8 cellular contexts compared by ENCODE assay signal in genomic region chr2:224938670-224939309, GRCh38.
A peak's percentile ranks its signal among the peaks of the same experiment; 100 is the strongest.
DNase-seq lines count a peak whose midpoint lies in the region; ATAC-seq and TF ChIP-seq lines count a peak whose summit lies in the region.

No MANE protein-coding gene starts in this region.

- H3K27me3 ChIP-seq in neuron (ENCODE audit: insufficient read depth, low read length): no peaks in the 10 kb centered on the region

- H3K4me3 ChIP-seq in neuron (ENCODE audit: low read length) (no peak overlapping the region), lower leg skin (ENCODE audit: low read depth, poor library complexity, severe bottlenecking) (no peak overlapping the region)

- H3K36me3 ChIP-seq in neuron (ENCODE audit: insufficient read depth, low read length): no peaks in the 10 kb centered on the region

- ATAC-seq in HG03432 (IDR thresholded peaks at IDR 0.05; ENCODE audit: unreplicated experiment): peak; percentile 64

- DNase-seq in activated naive CD4-positive, alpha-beta T cell treated with anti-CD3 and anti-CD28 coated beads for 36 hours: peak; percentile 53
- DNase-seq in activated naive CD4-positive, alpha-beta T cell treated with Interleukin-2 at 50 U/mL for 16 hours: no peak
- no peak for DNase-seq in GM10248 (ENCODE audit: extremely low spot score)
- no peak for DNase-seq in NK-92 (lab: John Stamatoyannopoulos, UW; ENCODE audit: unreplicated experiment)
- DNase-seq in lower leg skin (ENCODE audit: low spot score in 2 of 2): no peak

- no peaks in the 10 kb centered on the region for H3K9me3 Mint-ChIP-seq in activated naive CD4-positive, alpha-beta T cell treated with anti-CD3 and anti-CD28 coated beads for 36 hours
- H3K9me3 Mint-ChIP-seq in activated naive CD8-positive, alpha-beta T cell (ENCODE audit: low read depth): no peaks in the 10 kb centered on the region

- H3K4me1 ChIP-seq in neuron (ENCODE audit: insufficient read depth, low read length): peaks cover 26% of the 10 kb centered on the region

- POLR2A ChIA-PET in GM10248 (lab: Yijun Ruan, JAX): no interaction called here

- H3K9me3 ChIP-seq in neuron (ENCODE audit: low read length): no peaks in the 10 kb centered on the region

- 68 to 74% methylated on average over 7 of the region's 7 CpGs for WGBS in lower leg skin, 2 donors

- peak overlapping the region; percentile 89 for H3K27ac Mint-ChIP-seq in activated naive CD4-positive, alpha-beta T cell treated with anti-CD3 and anti-CD28 coated beads for 36 hours
- peak overlapping the region; percentile 94 for H3K27ac Mint-ChIP-seq in activated naive CD8-positive, alpha-beta T cell

- TF ChIP-seq CTCF in GM10248 (IDR thresholded peaks at IDR 0.05; ENCODE audit: control extremely low read depth, extremely low read depth, low read depth, missing control alignments) (no peak), lower leg skin (IDR thresholded peaks at IDR 0.05) (no peak)

- H3K27me3 Mint-ChIP-seq in activated naive CD4-positive, alpha-beta T cell treated with anti-CD3 and anti-CD28 coated beads for 36 hours (ENCODE audit: low read depth): no peaks in the 10 kb centered on the region
- H3K27me3 Mint-ChIP-seq in activated naive CD8-positive, alpha-beta T cell: no peaks in the 10 kb centered on the region

- CTCF ChIA-PET in activated naive CD4-positive, alpha-beta T cell treated with anti-CD3 and anti-CD28 coated beads for 36 hours (lab: Charles Lee): interaction anchor here (3.8 to 5.7 kb wide), 2 partner anchors 12 to 64 kb away, joined by 27 to 31 read pairs; no protein-coding TSS in a partner anchor
- CTCF ChIA-PET in GM10248 (lab: Yijun Ruan, JAX): interaction anchor here (0.8 to 3.9 kb wide), 8 partner anchors 10 to 70 kb away, joined by 3 to 21 read pairs (median 6); no protein-coding TSS in a partner anchor

- peaks cover 9% of the 10 kb centered on the region for H3K36me3 Mint-ChIP-seq in activated naive CD4-positive, alpha-beta T cell treated with anti-CD3 and anti-CD28 coated beads for 36 hours (ENCODE audit: low read depth)
- peaks cover 20% of the 10 kb centered on the region for H3K36me3 Mint-ChIP-seq in activated naive CD8-positive, alpha-beta T cell

- intact Hi-C loops in activated naive CD4-positive, alpha-beta T cell treated with anti-CD3 and anti-CD28 coated beads for 36 hours (cut with micrococcal nuclease): loop anchor here (1.0 kb wide), 2 partner anchors 9 to 13 kb away; no protein-coding TSS in a partner anchor
- intact Hi-C loops in lower leg skin (cut with DNase I; ENCODE audit: low total_unique reads): no loop called here

- no peak for TF ChIP-seq POLR2A in lower leg skin (IDR thresholded peaks at IDR 0.05)

- H2AFZ ChIP-seq in neuron (ENCODE audit: low read depth, low read length): peak overlapping the region; percentile 84

- peak overlapping the region; percentile 59 for H3K4me3 Mint-ChIP-seq in activated naive CD4-positive, alpha-beta T cell treated with anti-CD3 and anti-CD28 coated beads for 36 hours
- H3K4me3 Mint-ChIP-seq in activated naive CD8-positive, alpha-beta T cell: peak overlapping the region; percentile 86

- peaks cover 79% of the 10 kb centered on the region for H3K4me1 Mint-ChIP-seq in activated naive CD4-positive, alpha-beta T cell treated with anti-CD3 and anti-CD28 coated beads for 36 hours (ENCODE audit: low read depth)
- peaks cover 87% of the 10 kb centered on the region for H3K4me1 Mint-ChIP-seq in activated naive CD8-positive, alpha-beta T cell (ENCODE audit: low read depth)
